ENCODE assay signal across 18 cellular contexts in the genomic region with DNA sequence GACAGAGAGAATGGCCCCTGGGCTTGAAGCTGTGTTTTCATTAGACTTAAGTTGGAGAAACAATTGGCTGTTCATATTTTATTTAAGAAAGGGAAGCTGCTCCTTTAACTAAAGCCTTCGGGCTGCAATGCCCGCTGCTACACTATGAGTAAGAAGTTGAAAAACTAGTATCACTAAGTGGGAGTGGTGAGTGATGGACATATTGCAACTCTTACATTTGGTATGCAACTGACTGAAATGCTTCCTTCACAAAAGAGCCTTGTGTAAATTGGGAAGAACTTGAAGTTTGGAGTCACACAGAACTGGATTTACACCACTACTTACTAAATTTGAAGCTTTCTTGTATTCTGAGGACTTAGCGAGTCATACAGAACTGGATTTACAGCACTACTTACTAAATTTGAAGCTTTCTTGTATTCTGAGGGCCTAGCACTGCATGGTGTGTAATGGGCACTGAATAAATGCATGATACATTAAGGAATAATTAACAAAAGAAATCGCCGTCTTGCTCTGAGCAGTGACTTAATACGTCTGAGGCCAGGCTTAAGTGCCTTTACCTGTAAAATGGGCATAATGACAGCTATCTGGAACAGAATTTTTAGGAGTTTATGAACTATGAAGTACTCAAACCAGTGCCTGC.
DNase-seq lines count a peak whose midpoint lies in the region; TF ChIP-seq lines count a peak whose summit lies in the region.
"Had no signal": no experiment of that assay in that cellular context is flagged by ENCODE, and none has a peak within 500 bp of the region (broad histone marks: within the 10 kb centered on the region; RNA-seq: fewer than 3 reads in every experiment).

No MANE protein-coding gene starts in this region.

- peak overlapping the region; percentile 51 for H3K27ac Mint-ChIP-seq in mesothelial cell of epicardium
- H3K27ac Mint-ChIP-seq: B cell, CD14-positive monocyte had no signal

- TF ChIP-seq CTCF in mammary epithelial cell (conservative IDR thresholded peaks at IDR 0.05 in 1 of 2, IDR thresholded peaks at IDR 0.05 in 1 of 2; ENCODE audit: extremely low read depth in 1 of 2, insufficient read depth in 1 of 2, low read depth in 1 of 2, low read length in 2 of 2) (no peak), esophagus squamous epithelium (IDR thresholded peaks at IDR 0.05) (no peak), mesothelial cell of epicardium (IDR thresholded peaks at IDR 0.05; ENCODE audit: unreplicated experiment) (no peak)

- CTCF ChIA-PET in mammary epithelial cell (lab: Charles Lee; ENCODE audit: low non-redundant PET) = interaction anchor here (0.5 to 0.6 kb wide), 4 partner anchors 61 to 303 kb away, joined by 3 to 9 read pairs (median 4); no protein-coding TSS in a partner anchor

- H4K20me1 ChIP-seq in mammary epithelial cell (ENCODE audit: insufficient read depth, low read length) = no peaks in the 10 kb centered on the region

- dilution Hi-C loops in mammary epithelial cell (cut with HindIII; ENCODE audit: low sequenced_read_pairs) = loop anchor here (5.0 kb wide), 1 partner anchor 33 kb away; no protein-coding TSS in a partner anchor

- no TSS peak for BruUV-seq in mammary epithelial cell (replicated peaks; lab: Mats Ljungman, UMichigan)

- no peaks in the 10 kb centered on the region for H3K79me2 ChIP-seq in mammary epithelial cell (ENCODE audit: insufficient read depth, low read length)

- no peaks in the 10 kb centered on the region for H3K9me3 ChIP-seq in mammary epithelial cell (replicated peaks; ENCODE audit: insufficient read depth, low read length)
- H3K9me3 ChIP-seq in esophagus squamous epithelium = no peaks in the 10 kb centered on the region

- H3K36me3 Mint-ChIP-seq in mesothelial cell of epicardium = no peaks in the 10 kb centered on the region
- H3K36me3 Mint-ChIP-seq: CD14-positive monocyte had no signal

- no peaks in the 10 kb centered on the region for H3K27me3 Mint-ChIP-seq in mesothelial cell of epicardium (ENCODE audit: low read depth)
- H3K27me3 Mint-ChIP-seq: B cell had no signal

- H3K27me3 ChIP-seq in mammary epithelial cell (ENCODE audit: insufficient read depth, low read length) (no peaks in the 10 kb centered on the region), esophagus squamous epithelium (no peaks in the 10 kb centered on the region)

- H3K4me1 Mint-ChIP-seq in mesothelial cell of epicardium = peaks cover 21% of the 10 kb centered on the region
- H3K4me1 Mint-ChIP-seq: B cell, CD14-positive monocyte had no signal

- H3K4me3 Mint-ChIP-seq in mesothelial cell of epicardium = no peak overlapping the region
- H3K4me3 Mint-ChIP-seq: B cell, CD14-positive monocyte had no signal

- intact Hi-C loops in mammary epithelial cell (cut with micrococcal nuclease) (loop anchor here (2.0 kb wide), 1 partner anchor 35 kb away; no protein-coding TSS in a partner anchor), esophagus squamous epithelium (cut with DNase I) (no loop called here)

- H3K36me3 ChIP-seq in mammary epithelial cell (ENCODE audit: insufficient read depth, low read length) (no peaks in the 10 kb centered on the region), esophagus squamous epithelium (no peaks in the 10 kb centered on the region)

- peak overlapping the region; percentile 10 for H2AFZ ChIP-seq in mammary epithelial cell (ENCODE audit: low read depth, low read length)

- H3K9ac ChIP-seq in mammary epithelial cell (ENCODE audit: insufficient read depth, low read length) = no peak overlapping the region

- peak overlapping the region; percentile 58 for H3K27ac ChIP-seq in mammary epithelial cell (ENCODE audit: insufficient read depth, low read depth, low read length)
- H3K27ac ChIP-seq in esophagus squamous epithelium = peak overlapping the region in 3 of 4 donors; percentile 64 to 85 (median 76)

- H3K4me1 ChIP-seq in mammary epithelial cell (ENCODE audit: insufficient read depth, low read length) (peaks cover 24% of the 10 kb centered on the region), esophagus squamous epithelium (peaks cover 0 to 42% (median 15%) of the 10 kb centered on the region in 3 donors)

- in situ Hi-C loops in mammary epithelial cell (cut with MboI; ENCODE audit: low sequenced_read_pairs in 2 of 2) = no loop called here

- H3K4me2 ChIP-seq in mammary epithelial cell (ENCODE audit: insufficient read depth, low read depth, low read length) = peak overlapping the region; percentile 10

- 53% methylated on average over 6 of the region's 6 CpGs for WGBS in mammary epithelial cell (ENCODE audit: low coverage, missing lambda C conversion rate)
- 41 to 44% methylated on average over 6 of the region's 6 CpGs for WGBS in esophagus squamous epithelium, 2 donors

- H3K9me3 Mint-ChIP-seq in mesothelial cell of epicardium = peaks cover 3% of the 10 kb centered on the region

- peak; percentile 76 for DNase-seq in HPDE6-E6E7 (ENCODE audit: extremely low spot score)
- peak; percentile 92 for DNase-seq in mammary epithelial cell
- no peak for DNase-seq in esophagus squamous epithelium (lab: John Stamatoyannopoulos, UW)
- DNase-seq in mesothelial cell of epicardium (ENCODE audit: low spot score in 2 of 2, unreplicated experiment in 2 of 2) = no peak
- DNase-seq in activated CD4-positive, alpha-beta T cell treated with anti-CD3 and anti-CD28 coated beads, Interleukin-2, amount 50 U/mL, for 48 hours = no peak
- no peak for DNase-seq in DMS79 (lab: John Stamatoyannopoulos, UW)
- no peak for DNase-seq in AG20443 (ENCODE audit: low spot score)
- no peak for DNase-seq in NCI-H2196 treated with DMSO at 0.1 percent for 48 hours (lab: John Stamatoyannopoulos, UW; ENCODE audit: unreplicated experiment)
- DNase-seq: GDM1, Karpas-422, NCI-H1694, NCI-H2081, NCI-H2171, NCI-H524 treated with DMSO at 0.1 percent for 48 hours, NCI-H82, SHP77 treated with DMSO at 0.1 percent for 48 hours had no signal

- no peak for TF ChIP-seq POLR2A in esophagus squamous epithelium (IDR thresholded peaks at IDR 0.05)

- H3K4me3 ChIP-seq in mammary epithelial cell (replicated peaks in 1 of 3; ENCODE audit: insufficient read depth in 1 of 3, low read depth in 2 of 3, low read length in 3 of 3) (no peak overlapping the region), esophagus squamous epithelium (no peak overlapping the region)

Comparison
In these comparisons a context has a peak if more than half of its experiments do, and no peak if none do; other contexts are left out.
1. DNase-seq: peak in HPDE6-E6E7 (single experiment) and mammary epithelial cell (single experiment); none in esophagus squamous epithelium (single experiment), mesothelial cell of epicardium (0 of 2), activated CD4-positive, alpha-beta T cell treated with anti-CD3 and anti-CD28 coated beads, Interleukin-2, amount 50 U/mL, for 48 hours (0 of 2), DMS79 (single experiment), AG20443 (single experiment) and NCI-H2196 treated with DMSO at 0.1 percent for 48 hours (single experiment).